Comparison of ENCODE assay signal across 1 cellular context in the genomic region with DNA sequence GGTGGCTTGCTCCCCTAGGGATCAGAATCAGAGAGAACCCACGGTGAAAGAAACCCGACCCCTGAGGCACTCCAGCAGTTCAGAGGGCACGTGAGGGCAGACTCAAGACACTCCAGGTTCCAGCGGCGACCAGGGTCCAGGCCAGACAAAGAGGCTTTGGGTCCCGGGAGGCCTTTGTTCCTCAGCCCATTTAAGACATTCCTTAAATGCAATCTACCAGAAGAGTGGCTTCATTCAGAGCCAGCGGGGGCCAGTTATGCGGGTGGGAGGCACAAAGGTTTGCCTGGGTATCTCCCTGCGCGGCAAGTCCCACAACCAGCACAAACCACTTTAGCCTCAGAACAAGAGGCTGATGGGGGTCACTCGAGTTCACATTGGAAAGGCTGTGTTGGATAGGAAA.
TF ChIP-seq lines count a peak whose summit lies in the region.

No MANE protein-coding gene starts in this region.

TF ChIP-seq in Ishikawa, 13 proteins besides CTCF, POLR2A, EP300 and RAD21 (continued from another document):
- TF ChIP-seq, protein P1, sequence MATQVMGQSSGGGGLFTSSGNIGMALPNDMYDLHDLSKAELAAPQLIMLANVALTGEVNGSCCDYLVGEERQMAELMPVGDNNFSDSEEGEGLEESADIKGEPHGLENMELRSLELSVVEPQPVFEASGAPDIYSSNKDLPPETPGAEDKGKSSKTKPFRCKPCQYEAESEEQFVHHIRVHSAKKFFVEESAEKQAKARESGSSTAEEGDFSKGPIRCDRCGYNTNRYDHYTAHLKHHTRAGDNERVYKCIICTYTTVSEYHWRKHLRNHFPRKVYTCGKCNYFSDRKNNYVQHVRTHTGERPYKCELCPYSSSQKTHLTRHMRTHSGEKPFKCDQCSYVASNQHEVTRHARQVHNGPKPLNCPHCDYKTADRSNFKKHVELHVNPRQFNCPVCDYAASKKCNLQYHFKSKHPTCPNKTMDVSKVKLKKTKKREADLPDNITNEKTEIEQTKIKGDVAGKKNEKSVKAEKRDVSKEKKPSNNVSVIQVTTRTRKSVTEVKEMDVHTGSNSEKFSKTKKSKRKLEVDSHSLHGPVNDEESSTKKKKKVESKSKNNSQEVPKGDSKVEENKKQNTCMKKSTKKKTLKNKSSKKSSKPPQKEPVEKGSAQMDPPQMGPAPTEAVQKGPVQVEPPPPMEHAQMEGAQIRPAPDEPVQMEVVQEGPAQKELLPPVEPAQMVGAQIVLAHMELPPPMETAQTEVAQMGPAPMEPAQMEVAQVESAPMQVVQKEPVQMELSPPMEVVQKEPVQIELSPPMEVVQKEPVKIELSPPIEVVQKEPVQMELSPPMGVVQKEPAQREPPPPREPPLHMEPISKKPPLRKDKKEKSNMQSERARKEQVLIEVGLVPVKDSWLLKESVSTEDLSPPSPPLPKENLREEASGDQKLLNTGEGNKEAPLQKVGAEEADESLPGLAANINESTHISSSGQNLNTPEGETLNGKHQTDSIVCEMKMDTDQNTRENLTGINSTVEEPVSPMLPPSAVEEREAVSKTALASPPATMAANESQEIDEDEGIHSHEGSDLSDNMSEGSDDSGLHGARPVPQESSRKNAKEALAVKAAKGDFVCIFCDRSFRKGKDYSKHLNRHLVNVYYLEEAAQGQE (IDR thresholded peaks at IDR 0.05; ENCODE audit: low read depth), result 0 out of 2 replicates have a peak, but pooled peaks have one; percentile 37
- TF ChIP-seq, protein P2, sequence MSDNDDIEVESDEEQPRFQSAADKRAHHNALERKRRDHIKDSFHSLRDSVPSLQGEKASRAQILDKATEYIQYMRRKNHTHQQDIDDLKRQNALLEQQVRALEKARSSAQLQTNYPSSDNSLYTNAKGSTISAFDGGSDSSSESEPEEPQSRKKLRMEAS (IDR thresholded peaks at IDR 0.05), result peak; percentile 84
- TF ChIP-seq CREB1 (IDR thresholded peaks at IDR 0.05; ENCODE audit: low read depth), result no peak
- peak; percentile 99 for TF ChIP-seq TCF12 (IDR thresholded peaks at IDR 0.05; ENCODE audit: low read depth)
- TF ChIP-seq YY1 (IDR thresholded peaks at IDR 0.05; ENCODE audit: low read depth), result no peak
